In the genomic region with DNA sequence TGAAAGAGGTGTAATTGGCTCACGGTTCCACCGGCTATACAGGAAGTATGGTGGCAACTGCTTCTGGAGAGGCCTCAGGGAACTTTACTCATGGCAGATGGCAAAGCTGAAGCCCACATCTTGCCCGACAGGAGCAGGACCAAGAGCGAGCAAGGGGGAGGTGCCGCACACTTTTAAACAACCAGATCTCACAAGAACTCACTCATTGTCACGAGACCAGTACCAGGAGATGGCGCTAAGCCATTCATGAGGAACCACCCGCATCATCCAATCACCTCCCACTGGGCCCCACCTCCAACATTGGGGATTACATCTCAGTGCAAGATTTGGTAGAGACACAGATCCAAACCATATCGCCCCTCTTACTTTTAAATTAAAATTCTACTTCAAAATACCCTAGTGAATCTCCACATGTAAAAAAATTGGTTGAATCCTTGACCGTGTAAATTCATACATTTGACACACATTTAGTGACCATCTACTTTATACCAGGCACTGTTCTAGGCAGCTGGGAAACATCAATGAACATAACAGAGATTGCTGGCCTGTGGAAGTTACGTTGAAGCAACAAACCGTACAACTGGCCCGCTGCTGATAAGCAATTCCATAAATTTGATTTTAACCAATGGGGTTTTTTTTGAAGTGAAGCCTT, we compare ENCODE assay signal across 9 cellular contexts.
DNase-seq lines count a peak whose midpoint lies in the region; ATAC-seq, FAIRE-seq and TF ChIP-seq lines count a peak whose summit lies in the region.
"Had no signal": no experiment of that assay in that cellular context is flagged by ENCODE, and none has a peak within 500 bp of the region (broad histone marks: within the 10 kb centered on the region; RNA-seq: fewer than 3 reads in every experiment).

No MANE protein-coding gene starts in this region.

- ATAC-seq in right cardiac atrium (no peak), HG03095 (IDR thresholded peaks at IDR 0.05; ENCODE audit: unreplicated experiment) (no peak)

- peaks cover 17% of the 10 kb centered on the region for H3K36me3 ChIP-seq in BJ (ENCODE audit: control insufficient read depth, insufficient read depth, low read length)

- H3K9me3 ChIP-seq in right cardiac atrium (ENCODE audit: control insufficient read depth, low read length): no peaks in the 10 kb centered on the region

- DNase-seq in BJ (ENCODE audit: low read depth) (no peak), H4 (ENCODE audit: low spot score) (peak; percentile 45), T-helper 9 cell (peak; percentile 10), right cardiac atrium (no peak), DMS79 treated with DMSO at 0.1 percent for 48 hours (lab: John Stamatoyannopoulos, UW) (no peak), GOT3 (lab: John Stamatoyannopoulos, UW) (no peak), GM19239 (ENCODE audit: insufficient read length, low spot score) (no peak)

- 81% methylated on average over 13 of the region's 13 CpGs for WGBS in right cardiac atrium

- intact Hi-C loops in right cardiac atrium (cut with DNase I): no loop called here

- peak overlapping the region; percentile 0 for H3K27ac ChIP-seq in right cardiac atrium (ENCODE audit: low read length)

- peaks cover 10% of the 10 kb centered on the region for H3K4me1 ChIP-seq in right cardiac atrium (ENCODE audit: control insufficient read depth, insufficient read depth, low read length)

- H3K27me3 ChIP-seq in BJ (ENCODE audit: control insufficient read depth, insufficient read depth, low read length): no peaks in the 10 kb centered on the region
- H3K27me3 ChIP-seq in right cardiac atrium (ENCODE audit: control insufficient read depth, insufficient read depth): no peaks in the 10 kb centered on the region

- POLR2A ChIA-PET in BJ (lab: Charles Lee): no interaction called here

- FAIRE-seq in GM19239 (lab: Jason Lieb, UNC): no peak
- FAIRE-seq: colon had no signal

- CTCF ChIA-PET in BJ (lab: Yijun Ruan, JAX): interaction anchor here (0.6 to 4.8 kb wide), 5 partner anchors 12 to 227 kb away, joined by 3 to 23 read pairs (median 4); no protein-coding TSS in a partner anchor

- TF ChIP-seq CTCF in BJ (IDR thresholded peaks at IDR 0.05; ENCODE audit: insufficient read depth, low read depth, low read length): 0 out of 2 replicates have a peak, but pooled peaks have one; percentile 10

- H3K4me3 ChIP-seq in BJ (ENCODE audit: low read depth, low read length): no peak overlapping the region
- no peak overlapping the region for H3K4me3 ChIP-seq in right cardiac atrium (ENCODE audit: low read length)

Comparison
In these comparisons a context has a peak if more than half of its experiments do, and no peak if none do; other contexts are left out.
1. DNase-seq: peak in H4 (single experiment) and T-helper 9 cell (single experiment); none in BJ (single experiment), right cardiac atrium (0 of 3), DMS79 treated with DMSO at 0.1 percent for 48 hours (single experiment), GOT3 (single experiment) and GM19239 (single experiment).